ENCODE assay signal across 10 cellular contexts in the genomic region with DNA sequence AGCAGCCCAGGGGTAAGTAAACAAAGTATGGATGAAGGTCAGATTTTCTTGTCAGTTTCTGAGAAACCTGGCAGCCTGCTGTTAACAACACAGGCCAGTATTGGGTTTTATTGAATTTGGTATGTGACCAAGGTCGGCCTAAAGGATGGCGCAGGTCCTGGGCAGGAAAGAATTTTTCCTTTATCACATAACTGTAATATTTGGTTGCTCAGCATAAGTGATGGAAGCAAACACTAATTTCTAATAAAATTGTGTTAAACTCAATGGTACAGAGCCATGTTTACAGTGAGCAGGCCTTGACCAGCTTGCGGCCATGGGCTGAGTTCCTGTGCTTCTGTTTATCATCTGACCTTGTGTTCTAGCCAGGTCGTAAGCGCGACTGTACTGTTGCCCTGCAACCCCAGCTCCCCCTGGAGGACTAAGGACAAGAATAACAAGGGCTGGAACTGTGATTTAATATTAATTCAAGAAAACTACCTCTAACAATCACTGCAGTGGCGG. TPM values are rescaled to one million over a fixed set of nuclear protein-coding genes. Genes with fewer than 3 reads are reported as not detected.
DNase-seq lines count a peak whose midpoint lies in the region; ATAC-seq and TF ChIP-seq lines count a peak whose summit lies in the region.
"Had no signal": no experiment of that assay in that cellular context is flagged by ENCODE, and none has a peak within 500 bp of the region (broad histone marks: within the 10 kb centered on the region; RNA-seq: fewer than 3 reads in every experiment).

No MANE protein-coding gene starts in this region.

- H3K4me1 ChIP-seq in foreskin keratinocyte = peaks cover 19% of the 10 kb centered on the region

- ATAC-seq in SK-N-SH treated with all-trans-retinoic acid at 6 μM for 48 hours (peak; percentile 59), foreskin keratinocyte (no peak), T-helper 17 cell (no peak), GM18870 (IDR thresholded peaks at IDR 0.05; ENCODE audit: unreplicated experiment) (no peak)

- no peak overlapping the region for H3K4me3 ChIP-seq in H7 (ENCODE audit: insufficient read depth, low read depth, low read length)

- H3K4me3 Mint-ChIP-seq in progenitor cell of endocrine pancreas (ENCODE audit: low read depth) (no peak overlapping the region), T-helper 17 cell (no peak overlapping the region)
- H3K4me3 Mint-ChIP-seq: memory B cell had no signal

- H3K36me3 Mint-ChIP-seq in progenitor cell of endocrine pancreas (ENCODE audit: insufficient read depth) (peaks cover 12% of the 10 kb centered on the region), T-helper 17 cell (ENCODE audit: low read depth) (peaks cover 3% of the 10 kb centered on the region)

- H3K4me1 Mint-ChIP-seq in progenitor cell of endocrine pancreas (ENCODE audit: low read depth) (no peaks in the 10 kb centered on the region), T-helper 17 cell (no peaks in the 10 kb centered on the region)
- H3K4me1 Mint-ChIP-seq: memory B cell had no signal

- DNase-seq in H7 = peak; percentile 63
- no peak for DNase-seq in foreskin keratinocyte
- DNase-seq in progenitor cell of endocrine pancreas (ENCODE audit: low spot score, unreplicated experiment) = no peak
- DNase-seq in T-helper 17 cell = no peak
- DNase-seq in ureter (ENCODE audit: low spot score) = no peak
- DNase-seq in NCI-H1048 (lab: John Stamatoyannopoulos, UW) = no peak
- DNase-seq: central memory CD4-positive, alpha-beta T cell had no signal

- H3K9me3 ChIP-seq in T-helper 17 cell (ENCODE audit: control insufficient read depth, low read length, poor library complexity, severe bottlenecking) = no peaks in the 10 kb centered on the region

- H3K27ac ChIP-seq in foreskin keratinocyte = no peak overlapping the region

- peak overlapping the region; percentile 29 for H3K27ac Mint-ChIP-seq in progenitor cell of endocrine pancreas
- no peak overlapping the region for H3K27ac Mint-ChIP-seq in T-helper 17 cell
- H3K27ac Mint-ChIP-seq: memory B cell had no signal

- peaks cover 33% of the 10 kb centered on the region for H3K36me3 ChIP-seq in H7 (replicated peaks; ENCODE audit: control insufficient read depth, insufficient read depth, low read length)

- H3K27me3 ChIP-seq in H7 (ENCODE audit: control insufficient read depth, insufficient read depth, low read length) = no peaks in the 10 kb centered on the region
- no peaks in the 10 kb centered on the region for H3K27me3 ChIP-seq in foreskin keratinocyte

- no peaks in the 10 kb centered on the region for H3K27me3 Mint-ChIP-seq in progenitor cell of endocrine pancreas
- H3K27me3 Mint-ChIP-seq in T-helper 17 cell = no peaks in the 10 kb centered on the region
- H3K27me3 Mint-ChIP-seq: memory B cell had no signal

- no peaks in the 10 kb centered on the region for H3K9me3 Mint-ChIP-seq in progenitor cell of endocrine pancreas (ENCODE audit: low read depth)
- H3K9me3 Mint-ChIP-seq: memory B cell had no signal

- TF ChIP-seq CTCF in foreskin keratinocyte (conservative IDR thresholded peaks at IDR 0.05) (peak; percentile 42), progenitor cell of endocrine pancreas (IDR thresholded peaks at IDR 0.05; ENCODE audit: unreplicated experiment) (peak; percentile 37)

TF ChIP-seq in SK-N-SH treated with all-trans-retinoic acid at 6 μM for 48 hours, 23 proteins besides CTCF, POLR2A, EP300 and RAD21:
- no peak for TF ChIP-seq ZNF565 (CRISPR knock-in tag; conservative IDR thresholded peaks at IDR 0.05; ENCODE audit: low read depth)
- TF ChIP-seq ZNF8 (CRISPR knock-in tag; IDR thresholded peaks at IDR 0.05) = no peak
- no peak for TF ChIP-seq OSR1 (CRISPR knock-in tag; IDR thresholded peaks at IDR 0.05)
- no peak for TF ChIP-seq SNAI2 (CRISPR knock-in tag; IDR thresholded peaks at IDR 0.05)
- TF ChIP-seq PPARA (CRISPR knock-in tag; IDR thresholded peaks at IDR 0.05; ENCODE audit: borderline replicate concordance) = no peak
- TF ChIP-seq, protein P1, sequence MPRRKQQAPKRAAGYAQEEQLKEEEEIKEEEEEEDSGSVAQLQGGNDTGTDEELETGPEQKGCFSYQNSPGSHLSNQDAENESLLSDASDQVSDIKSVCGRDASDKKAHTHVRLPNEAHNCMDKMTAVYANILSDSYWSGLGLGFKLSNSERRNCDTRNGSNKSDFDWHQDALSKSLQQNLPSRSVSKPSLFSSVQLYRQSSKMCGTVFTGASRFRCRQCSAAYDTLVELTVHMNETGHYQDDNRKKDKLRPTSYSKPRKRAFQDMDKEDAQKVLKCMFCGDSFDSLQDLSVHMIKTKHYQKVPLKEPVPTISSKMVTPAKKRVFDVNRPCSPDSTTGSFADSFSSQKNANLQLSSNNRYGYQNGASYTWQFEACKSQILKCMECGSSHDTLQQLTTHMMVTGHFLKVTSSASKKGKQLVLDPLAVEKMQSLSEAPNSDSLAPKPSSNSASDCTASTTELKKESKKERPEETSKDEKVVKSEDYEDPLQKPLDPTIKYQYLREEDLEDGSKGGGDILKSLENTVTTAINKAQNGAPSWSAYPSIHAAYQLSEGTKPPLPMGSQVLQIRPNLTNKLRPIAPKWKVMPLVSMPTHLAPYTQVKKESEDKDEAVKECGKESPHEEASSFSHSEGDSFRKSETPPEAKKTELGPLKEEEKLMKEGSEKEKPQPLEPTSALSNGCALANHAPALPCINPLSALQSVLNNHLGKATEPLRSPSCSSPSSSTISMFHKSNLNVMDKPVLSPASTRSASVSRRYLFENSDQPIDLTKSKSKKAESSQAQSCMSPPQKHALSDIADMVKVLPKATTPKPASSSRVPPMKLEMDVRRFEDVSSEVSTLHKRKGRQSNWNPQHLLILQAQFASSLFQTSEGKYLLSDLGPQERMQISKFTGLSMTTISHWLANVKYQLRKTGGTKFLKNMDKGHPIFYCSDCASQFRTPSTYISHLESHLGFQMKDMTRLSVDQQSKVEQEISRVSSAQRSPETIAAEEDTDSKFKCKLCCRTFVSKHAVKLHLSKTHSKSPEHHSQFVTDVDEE (CRISPR knock-in tag; IDR thresholded peaks at IDR 0.05) = no peak
- TF ChIP-seq, protein P2, sequence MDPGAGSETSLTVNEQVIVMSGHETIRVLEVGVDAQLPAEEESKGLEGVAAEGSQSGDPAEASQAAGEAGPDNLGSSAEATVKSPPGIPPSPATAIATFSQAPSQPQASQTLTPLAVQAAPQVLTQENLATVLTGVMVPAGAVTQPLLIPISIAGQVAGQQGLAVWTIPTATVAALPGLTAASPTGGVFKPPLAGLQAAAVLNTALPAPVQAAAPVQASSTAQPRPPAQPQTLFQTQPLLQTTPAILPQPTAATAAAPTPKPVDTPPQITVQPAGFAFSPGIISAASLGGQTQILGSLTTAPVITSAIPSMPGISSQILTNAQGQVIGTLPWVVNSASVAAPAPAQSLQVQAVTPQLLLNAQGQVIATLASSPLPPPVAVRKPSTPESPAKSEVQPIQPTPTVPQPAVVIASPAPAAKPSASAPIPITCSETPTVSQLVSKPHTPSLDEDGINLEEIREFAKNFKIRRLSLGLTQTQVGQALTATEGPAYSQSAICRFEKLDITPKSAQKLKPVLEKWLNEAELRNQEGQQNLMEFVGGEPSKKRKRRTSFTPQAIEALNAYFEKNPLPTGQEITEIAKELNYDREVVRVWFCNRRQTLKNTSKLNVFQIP (CRISPR knock-in tag; IDR thresholded peaks at IDR 0.05; ENCODE audit: borderline replicate concordance, low read depth) = no peak
- TF ChIP-seq, protein P3, sequence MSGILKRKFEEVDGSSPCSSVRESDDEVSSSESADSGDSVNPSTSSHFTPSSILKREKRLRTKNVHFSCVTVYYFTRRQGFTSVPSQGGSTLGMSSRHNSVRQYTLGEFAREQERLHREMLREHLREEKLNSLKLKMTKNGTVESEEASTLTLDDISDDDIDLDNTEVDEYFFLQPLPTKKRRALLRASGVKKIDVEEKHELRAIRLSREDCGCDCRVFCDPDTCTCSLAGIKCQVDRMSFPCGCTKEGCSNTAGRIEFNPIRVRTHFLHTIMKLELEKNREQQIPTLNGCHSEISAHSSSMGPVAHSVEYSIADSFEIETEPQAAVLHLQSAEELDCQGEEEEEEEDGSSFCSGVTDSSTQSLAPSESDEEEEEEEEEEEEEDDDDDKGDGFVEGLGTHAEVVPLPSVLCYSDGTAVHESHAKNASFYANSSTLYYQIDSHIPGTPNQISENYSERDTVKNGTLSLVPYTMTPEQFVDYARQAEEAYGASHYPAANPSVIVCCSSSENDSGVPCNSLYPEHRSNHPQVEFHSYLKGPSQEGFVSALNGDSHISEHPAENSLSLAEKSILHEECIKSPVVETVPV (CRISPR knock-in tag; IDR thresholded peaks at IDR 0.05) = no peak
- no peak for TF ChIP-seq RARB (CRISPR knock-in tag; IDR thresholded peaks at IDR 0.05)
- no peak for TF ChIP-seq TCF4 (CRISPR knock-in tag; IDR thresholded peaks at IDR 0.05; ENCODE audit: borderline replicate concordance)
- no peak for TF ChIP-seq ZNF70 (CRISPR knock-in tag; IDR thresholded peaks at IDR 0.05)
- no peak for TF ChIP-seq TOX (CRISPR knock-in tag; IDR thresholded peaks at IDR 0.05; ENCODE audit: borderline replicate concordance)
- no peak for TF ChIP-seq ZFP30 (CRISPR knock-in tag; IDR thresholded peaks at IDR 0.05)
TF ChIP-seq in SK-N-SH treated with all-trans-retinoic acid at 6 μM for 48 hours: peak in this region for 0.

RNA-seq across cellular contexts. Expression of a gene that starts 10.5 kb away (rescaled TPM):
- 115 and 130 TPM in 2 replicates for total RNA-seq in H7 (2014; rRNA removed; shearing (Covaris generic))
- total RNA-seq in foreskin keratinocyte (88.7 and 93.1 TPM in 2 replicates), progenitor cell of endocrine pancreas (66.0 and 68.6 TPM in 2 replicates), T-helper 17 cell (10 to 100 TPM; 24.6 to 30.7 TPM), ureter (74.6 TPM)
- polyA plus RNA-seq in foreskin keratinocyte = 93.8 and 102 TPM in 2 replicates

RNA-seq across cellular contexts. Expression of a gene that starts 11.2 kb away (rescaled TPM):
- total RNA-seq in H7 (2014; rRNA removed; shearing (Covaris generic)) = 19.3 and 21.3 TPM in 2 replicates
- total RNA-seq in foreskin keratinocyte = 56.1 and 59.0 TPM in 2 replicates
- polyA plus RNA-seq in foreskin keratinocyte = 33.5 and 35.0 TPM in 2 replicates
- total RNA-seq in progenitor cell of endocrine pancreas = 50.9 and 51.0 TPM in 2 replicates
- 10 to 100 TPM in 1 of 2 donors, 1 to 10 TPM in 1; 8.8 to 14.0 TPM for total RNA-seq in T-helper 17 cell
- total RNA-seq in ureter = 55.1 TPM

RNA-seq across cellular contexts. Expression of a gene that starts 11.5 kb away (rescaled TPM):
- total RNA-seq in H7 (2014; rRNA removed; shearing (Covaris generic)) = 13.7 and 19.0 TPM in 2 replicates
- 22.6 and 28.8 TPM in 2 replicates for total RNA-seq in foreskin keratinocyte
- 26.8 and 31.3 TPM in 2 replicates for polyA plus RNA-seq in foreskin keratinocyte
- 35.4 and 41.0 TPM in 2 replicates for total RNA-seq in progenitor cell of endocrine pancreas
- total RNA-seq in T-helper 17 cell = 10 to 100 TPM; 60.6 to 64.6 TPM
- 48.8 TPM for total RNA-seq in ureter

RNA-seq across cellular contexts. Expression of a gene that starts 18.2 kb away (rescaled TPM):
- not detected in 2 replicates for total RNA-seq in H7 (2014; rRNA removed; shearing (Covaris generic))
- total RNA-seq in foreskin keratinocyte = not detected in 2 replicates
- not detected in 2 replicates for polyA plus RNA-seq in foreskin keratinocyte
- not detected in 2 replicates for total RNA-seq in progenitor cell of endocrine pancreas
- not detected for total RNA-seq in T-helper 17 cell
- not detected for total RNA-seq in ureter

RNA-seq across cellular contexts. Expression of a gene that starts 23.3 kb away (rescaled TPM):
- total RNA-seq in H7 (2014; rRNA removed; shearing (Covaris generic)) = 0.04 and 0.14 TPM in 2 replicates
- total RNA-seq in foreskin keratinocyte (not detected in 2 replicates), progenitor cell of endocrine pancreas (128 and 139 TPM in 2 replicates), T-helper 17 cell (under 1 TPM in 1 of 2 donors, not detected in 1; 0.90 TPM), ureter (1.0 TPM)
- polyA plus RNA-seq in foreskin keratinocyte = 0.03 TPM in 1 of 2 replicates, not detected in the other
